In genomic region chr1:5855196-5855897, GRCh38 we compare ENCODE assay signal across 3 cellular contexts.
A peak's percentile ranks its signal among the peaks of the same experiment; 100 is the strongest.
TF ChIP-seq lines count a peak whose summit lies in the region.

No MANE protein-coding gene starts in this region.

TF ChIP-seq in HepG2, 621 proteins besides CTCF, POLR2A, EP300 and RAD21 (continued from another document):
- TF ChIP-seq AGO2 (optimal IDR thresholded peaks at IDR 0.05; ENCODE audit: low read depth, low read length) = peak; percentile 26
- TF ChIP-seq ZNF687 (CRISPR knock-in tag; IDR thresholded peaks at IDR 0.05) = 0 out of 2 replicates have a peak, but pooled peaks have one; percentile 3

TF ChIP-seq in HCT116, 20 proteins besides CTCF, POLR2A, EP300 and RAD21:
- no peak for TF ChIP-seq REST (IDR thresholded peaks at IDR 0.05; ENCODE audit: low read depth)
- TF ChIP-seq EGR1 (IDR thresholded peaks at IDR 0.05; ENCODE audit: low read depth) = no peak
- TF ChIP-seq SIN3A (IDR thresholded peaks at IDR 0.05; ENCODE audit: low read depth) = no peak
- TF ChIP-seq SRF (IDR thresholded peaks at IDR 0.05; ENCODE audit: low read depth) = no peak
TF ChIP-seq in HCT116: peak in this region for 0.

TF ChIP-seq in K562, 482 proteins besides CTCF, POLR2A, EP300 and RAD21 (continued from another document):
- TF ChIP-seq ELK1 (CRISPR knock-in tag; IDR thresholded peaks at IDR 0.05) = no peak
TF ChIP-seq in K562: peak in this region for 1.
